In genomic region chr7:106276513-106276912, GRCh38 we compare ENCODE assay signal across 1 cellular context.
TF ChIP-seq lines count a peak whose summit lies in the region.

No MANE protein-coding gene starts in this region.

TF ChIP-seq in HepG2, 621 proteins besides CTCF, POLR2A, EP300 and RAD21:
- TF ChIP-seq TIGD3 (CRISPR knock-in tag; IDR thresholded peaks at IDR 0.05; ENCODE audit: borderline replicate concordance) = no peak
TF ChIP-seq in HepG2: peak in this region for 0.
